ENCODE assay signal across 1 cellular context in the genomic region with DNA sequence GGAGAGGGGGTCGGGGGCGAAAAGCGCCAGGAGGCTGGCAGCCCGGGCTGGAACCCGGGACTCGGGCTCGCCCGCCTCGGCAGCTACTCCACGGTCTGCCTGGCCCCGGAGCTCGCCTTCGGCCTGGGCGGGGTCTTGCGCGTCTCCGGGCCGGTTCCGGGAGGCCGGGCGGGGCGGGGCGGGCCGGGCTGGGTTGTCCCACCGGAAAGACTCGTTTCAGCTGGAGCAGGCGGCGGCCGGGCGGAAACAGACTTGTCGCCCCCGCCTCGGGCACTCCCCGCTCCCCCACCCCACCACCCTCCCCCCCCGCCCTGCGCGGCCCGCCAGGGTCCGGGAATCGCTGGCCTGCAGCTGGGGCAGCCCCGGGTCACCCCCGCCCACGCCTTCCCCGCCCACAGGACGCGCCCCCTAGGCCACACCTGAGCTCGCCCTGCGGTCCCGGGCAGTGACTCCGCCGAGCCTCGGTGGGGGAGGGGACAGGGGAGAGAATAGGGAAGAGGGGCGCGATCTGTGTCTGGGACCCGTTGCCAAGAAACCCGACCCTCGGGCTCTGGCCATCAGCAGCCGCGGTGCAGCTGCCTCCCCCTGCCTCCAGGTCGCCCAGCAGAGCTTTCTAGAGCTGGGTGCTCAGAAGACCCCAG.
TF ChIP-seq lines count a peak whose summit lies in the region.

No MANE protein-coding gene starts in this region.

TF ChIP-seq in GM23338, 12 proteins besides CTCF, POLR2A, EP300 and RAD21 (continued from another document):
- TF ChIP-seq ZNF462 (CRISPR knock-in tag; IDR thresholded peaks at IDR 0.05) (no peak), ZNF331 (CRISPR knock-in tag; IDR thresholded peaks at IDR 0.05; ENCODE audit: low read depth) (no peak), CREB1 (CRISPR knock-in tag; IDR thresholded peaks at IDR 0.05; ENCODE audit: low read depth) (no peak), NANOG (IDR thresholded peaks at IDR 0.05; ENCODE audit: borderline replicate concordance) (no peak), EZH2 (IDR thresholded peaks at IDR 0.05; ENCODE audit: low read depth, unreplicated experiment) (no peak), EZH2phosphoT487 (IDR thresholded peaks at IDR 0.05; ENCODE audit: unreplicated experiment) (no peak)
- TF ChIP-seq, protein P1, sequence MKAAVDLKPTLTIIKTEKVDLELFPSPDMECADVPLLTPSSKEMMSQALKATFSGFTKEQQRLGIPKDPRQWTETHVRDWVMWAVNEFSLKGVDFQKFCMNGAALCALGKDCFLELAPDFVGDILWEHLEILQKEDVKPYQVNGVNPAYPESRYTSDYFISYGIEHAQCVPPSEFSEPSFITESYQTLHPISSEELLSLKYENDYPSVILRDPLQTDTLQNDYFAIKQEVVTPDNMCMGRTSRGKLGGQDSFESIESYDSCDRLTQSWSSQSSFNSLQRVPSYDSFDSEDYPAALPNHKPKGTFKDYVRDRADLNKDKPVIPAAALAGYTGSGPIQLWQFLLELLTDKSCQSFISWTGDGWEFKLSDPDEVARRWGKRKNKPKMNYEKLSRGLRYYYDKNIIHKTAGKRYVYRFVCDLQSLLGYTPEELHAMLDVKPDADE (IDR thresholded peaks at IDR 0.05) = no peak
